ENCODE assay signal across 25 cellular contexts in the genomic region with DNA sequence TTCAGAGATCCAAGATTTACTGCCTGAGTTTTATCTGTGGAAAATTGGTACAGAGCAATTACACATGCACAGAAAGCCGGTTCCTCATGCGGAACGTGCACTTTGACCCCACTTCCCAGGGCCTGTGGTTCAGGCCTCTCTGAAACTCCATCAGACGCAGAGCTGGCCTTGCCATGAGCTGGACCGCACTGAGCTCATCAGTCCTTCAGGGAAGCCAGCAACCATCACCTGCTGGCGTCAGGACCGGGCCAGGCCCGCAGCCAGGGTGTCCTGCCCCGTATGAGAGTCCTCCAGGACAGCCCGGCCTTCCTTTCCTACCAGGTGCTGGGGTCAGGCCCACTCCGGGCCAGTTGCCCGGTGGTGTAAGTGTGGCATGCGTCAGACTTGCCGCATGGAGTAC.
"Had no signal": no experiment of that assay in that cellular context is flagged by ENCODE, and none has a peak within 500 bp of the region (broad histone marks: within the 10 kb centered on the region; RNA-seq: fewer than 3 reads in every experiment).

No MANE protein-coding gene starts in this region.

- H3K27me3 Mint-ChIP-seq: activated CD4-positive, alpha-beta memory T cell treated with anti-CD3 and anti-CD28 coated beads, Interleukin-2, amount 10 ng/mL, durations not matched to agents 7 days and 5 days; activated CD4-positive, alpha-beta T cell treated with anti-CD3 and anti-CD28 coated beads, Interleukin-2, amount 10 ng/mL, durations not matched to agents 24 days and 14 days; activated naive CD4-positive, alpha-beta T cell treated with anti-CD3 and anti-CD28 coated beads, Interleukin-2, amount 50 U/mL, for 24 hours; naive thymus-derived CD4-positive, alpha-beta T cell had no signal

- H3K4me1 Mint-ChIP-seq: activated CD4-positive, alpha-beta memory T cell treated with anti-CD3 and anti-CD28 coated beads, Interleukin-2, amount 10 ng/mL, durations not matched to agents 7 days and 5 days; activated CD4-positive, alpha-beta T cell treated with anti-CD3 and anti-CD28 coated beads, Interleukin-2, amount 10 ng/mL, durations not matched to agents 24 days and 14 days had no signal

- H3K36me3 Mint-ChIP-seq: activated naive CD4-positive, alpha-beta T cell treated with anti-CD3 and anti-CD28 coated beads, Interleukin-2, amount 50 U/mL, for 24 hours; naive thymus-derived CD4-positive, alpha-beta T cell; type B pancreatic cell had no signal

- H3K27me3 ChIP-seq: adrenal gland, ascending aorta, brain microvascular endothelial cell, dorsolateral prefrontal cortex, esophagus squamous epithelium, gastrocnemius medialis, neutrophil, spleen, testis had no signal

- H3K4me3 Mint-ChIP-seq: activated CD4-positive, alpha-beta memory T cell treated with anti-CD3 and anti-CD28 coated beads, Interleukin-2, amount 10 ng/mL, durations not matched to agents 7 days and 5 days; activated CD4-positive, alpha-beta T cell treated with anti-CD3 and anti-CD28 coated beads, Interleukin-2, amount 10 ng/mL, durations not matched to agents 24 days and 14 days; activated naive CD4-positive, alpha-beta T cell treated with anti-CD3 and anti-CD28 coated beads, Interleukin-2, amount 50 U/mL, for 24 hours; naive thymus-derived CD4-positive, alpha-beta T cell; type B pancreatic cell had no signal

- H3K4me1 ChIP-seq: adrenal gland, ascending aorta, esophagus squamous epithelium, gastrocnemius medialis, left ventricle myocardium inferior, parathyroid adenoma, spleen, testis had no signal

- H3K4me3 ChIP-seq: adrenal gland, ascending aorta, dorsolateral prefrontal cortex, esophagus squamous epithelium, gastrocnemius medialis, left ventricle myocardium inferior, spleen, testis had no signal

- DNase-seq: activated CD4-positive, alpha-beta memory T cell treated with anti-CD3 and anti-CD28 coated beads, Interleukin-2, amount 10 ng/mL, durations not matched to agents 7 days and 5 days; activated CD4-positive, alpha-beta T cell treated with anti-CD3 and anti-CD28 coated beads, Interleukin-2, amount 10 ng/mL, durations not matched to agents 24 days and 14 days; activated gamma-delta T cell treated with Interleukin-2 at 50 U/mL for 16 hours; activated T-cell treated with anti-CD3 and anti-CD28 coated beads for 4 hours; adrenal gland; brain microvascular endothelial cell; central memory CD4-positive, alpha-beta T cell; esophagus squamous epithelium; gastrocnemius medialis; kidney; left ventricle myocardium inferior; naive thymus-derived CD4-positive, alpha-beta T cell; spleen; stimulated activated CD4-positive, alpha-beta T cell treated with anti-CD3 and anti-CD28 coated beads, Interleukin-4, amount 100 ng/mL, for 1 hour; stimulated activated naive CD4-positive, alpha-beta T cell; testis had no signal

- H3K27ac ChIP-seq: adrenal gland, ascending aorta, brain microvascular endothelial cell, dorsolateral prefrontal cortex, esophagus squamous epithelium, gastrocnemius medialis, left ventricle myocardium inferior, neutrophil, parathyroid adenoma, spleen, testis had no signal

- H3K27ac Mint-ChIP-seq: activated CD4-positive, alpha-beta memory T cell treated with anti-CD3 and anti-CD28 coated beads, Interleukin-2, amount 10 ng/mL, durations not matched to agents 7 days and 5 days; activated CD4-positive, alpha-beta T cell treated with anti-CD3 and anti-CD28 coated beads, Interleukin-2, amount 10 ng/mL, durations not matched to agents 24 days and 14 days; activated naive CD4-positive, alpha-beta T cell treated with anti-CD3 and anti-CD28 coated beads, Interleukin-2, amount 50 U/mL, for 24 hours; naive thymus-derived CD4-positive, alpha-beta T cell; type B pancreatic cell had no signal

- H3K36me3 ChIP-seq: adrenal gland, brain microvascular endothelial cell, esophagus squamous epithelium, gastrocnemius medialis, left ventricle myocardium inferior, neutrophil had no signal

- FAIRE-seq: colon, kidney had no signal

- H3K9me3 Mint-ChIP-seq: activated CD4-positive, alpha-beta memory T cell treated with anti-CD3 and anti-CD28 coated beads, Interleukin-2, amount 10 ng/mL, durations not matched to agents 7 days and 5 days; activated CD4-positive, alpha-beta T cell treated with anti-CD3 and anti-CD28 coated beads, Interleukin-2, amount 10 ng/mL, durations not matched to agents 24 days and 14 days; activated naive CD4-positive, alpha-beta T cell treated with anti-CD3 and anti-CD28 coated beads, Interleukin-2, amount 50 U/mL, for 24 hours; naive thymus-derived CD4-positive, alpha-beta T cell; type B pancreatic cell had no signal

- ATAC-seq: activated CD4-positive, CD25-positive, alpha-beta regulatory T cell treated with anti-CD3 and anti-CD28 coated beads, Interleukin-2, amount 50 U/mL, for 24 hours; gastrocnemius medialis; naive thymus-derived CD4-positive, alpha-beta T cell; SK-N-SH treated with all-trans-retinoic acid at 6 μM for 48 hours had no signal

- H3K9me3 ChIP-seq: adrenal gland, ascending aorta, esophagus squamous epithelium, gastrocnemius medialis, left ventricle myocardium inferior, neutrophil, spleen, testis had no signal
